Comparison of ENCODE assay signal across 16 cellular contexts in the genomic region with DNA sequence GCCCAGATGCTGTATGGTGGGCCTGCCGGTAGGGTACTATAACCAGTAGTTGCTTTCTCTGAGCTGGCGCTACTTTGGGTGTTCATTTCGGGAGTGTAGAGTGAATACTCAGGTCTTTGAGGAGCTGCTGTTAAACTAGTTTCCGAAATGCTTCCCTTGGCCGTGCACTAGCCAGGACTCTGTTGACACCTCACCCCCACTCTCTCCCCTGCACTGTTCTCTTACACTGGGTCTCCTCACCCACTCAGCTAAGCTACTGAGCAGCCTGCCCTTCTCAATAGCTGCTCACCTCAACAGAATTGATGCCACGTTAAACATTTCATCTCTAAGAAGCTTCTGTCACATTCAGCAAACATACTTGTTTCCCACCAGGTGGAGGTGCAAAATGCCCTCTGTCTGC.
"Had no signal": no experiment of that assay in that cellular context is flagged by ENCODE, and none has a peak within 500 bp of the region (broad histone marks: within the 10 kb centered on the region; RNA-seq: fewer than 3 reads in every experiment).

No MANE protein-coding gene starts in this region.

- H3K4me1 ChIP-seq: SJSA1, vagina had no signal

- H3K9me3 Mint-ChIP-seq: activated naive CD4-positive, alpha-beta T cell treated with anti-CD3 and anti-CD28 coated beads, Interleukin-2, amount 50 U/mL, for 72 hours; activated T-cell treated with anti-CD3 and anti-CD28 coated beads, Interleukin-2, amount 50 U/mL, for 4 hours; brain; immature natural killer cell; stimulated activated memory B cell treated with anti-CD40 and anti-IgM and Interleukin-4, amounts not matched to agents 10 μg/mL and 1 μg/mL and 100 μg/mL, for 72 hours; T-helper 2 cell treated with Interferon-gamma antibody and Interleukin-4, amounts not matched to agents 5 μg/mL and 100 μg/mL, for 36 hours had no signal

- ATAC-seq: activated CD8-positive, alpha-beta memory T cell treated with anti-CD3 and anti-CD28 coated beads, Interleukin-2, amount 10 ng/mL, durations not matched to agents 7 days and 5 days; activated naive CD4-positive, alpha-beta T cell treated with anti-CD3 and anti-CD28 coated beads, Interleukin-2, amount 50 U/mL, for 72 hours; activated T-cell treated with anti-CD3 and anti-CD28 coated beads, Interleukin-2, amount 50 U/mL, for 4 hours; left colon; stimulated activated memory B cell treated with anti-CD40 and anti-IgM and Interleukin-4, amounts not matched to agents 10 μg/mL and 1 μg/mL and 100 μg/mL, for 72 hours had no signal

- H3K27ac Mint-ChIP-seq: activated CD8-positive, alpha-beta memory T cell treated with anti-CD3 and anti-CD28 coated beads, Interleukin-2, amount 10 ng/mL, durations not matched to agents 7 days and 5 days; activated naive CD4-positive, alpha-beta T cell treated with anti-CD3 and anti-CD28 coated beads, Interleukin-2, amount 50 U/mL, for 72 hours; brain; immature natural killer cell; stimulated activated memory B cell treated with anti-CD40 and anti-IgM and Interleukin-4, amounts not matched to agents 10 μg/mL and 1 μg/mL and 100 μg/mL, for 72 hours; T-helper 2 cell treated with Interferon-gamma antibody and Interleukin-4, amounts not matched to agents 5 μg/mL and 100 μg/mL, for 36 hours had no signal

- H3K4me3 ChIP-seq: SJSA1 had no signal

- H3K36me3 ChIP-seq: SJSA1, vagina had no signal

- DNase-seq: activated CD4-positive, alpha-beta T cell treated with anti-CD3 and anti-CD28 coated beads, Interleukin-2, amount 50 U/mL, for 48 hours; activated CD4-positive, CD25-positive, alpha-beta regulatory T cell treated with anti-CD3 and anti-CD28 coated beads, Interleukin-2, amount 50 U/mL, for 72 hours; activated CD8-positive, alpha-beta memory T cell treated with anti-CD3 and anti-CD28 coated beads, Interleukin-2, amount 10 ng/mL, durations not matched to agents 7 days and 5 days; activated effector memory CD4-positive, alpha-beta T cell treated with anti-CD3 and anti-CD28 coated beads, Interleukin-2, amount 50 U/mL, for 16 hours; activated T-cell treated with anti-CD3 and anti-CD28 coated beads, Interleukin-2, amount 50 U/mL, for 4 hours; amniotic stem cell; immature natural killer cell; left colon; mesenchymal stem cell; SW 1271 had no signal

- H3K4me1 Mint-ChIP-seq: activated CD8-positive, alpha-beta memory T cell treated with anti-CD3 and anti-CD28 coated beads, Interleukin-2, amount 10 ng/mL, durations not matched to agents 7 days and 5 days; immature natural killer cell; stimulated activated memory B cell treated with anti-CD40 and anti-IgM and Interleukin-4, amounts not matched to agents 10 μg/mL and 1 μg/mL and 100 μg/mL, for 72 hours had no signal

- H3K36me3 Mint-ChIP-seq: activated CD8-positive, alpha-beta memory T cell treated with anti-CD3 and anti-CD28 coated beads, Interleukin-2, amount 10 ng/mL, durations not matched to agents 7 days and 5 days; activated naive CD4-positive, alpha-beta T cell treated with anti-CD3 and anti-CD28 coated beads, Interleukin-2, amount 50 U/mL, for 72 hours; brain; immature natural killer cell; stimulated activated memory B cell treated with anti-CD40 and anti-IgM and Interleukin-4, amounts not matched to agents 10 μg/mL and 1 μg/mL and 100 μg/mL, for 72 hours had no signal

- H3K4me3 Mint-ChIP-seq: activated CD8-positive, alpha-beta memory T cell treated with anti-CD3 and anti-CD28 coated beads, Interleukin-2, amount 10 ng/mL, durations not matched to agents 7 days and 5 days; activated T-cell treated with anti-CD3 and anti-CD28 coated beads, Interleukin-2, amount 50 U/mL, for 4 hours; brain; immature natural killer cell; stimulated activated memory B cell treated with anti-CD40 and anti-IgM and Interleukin-4, amounts not matched to agents 10 μg/mL and 1 μg/mL and 100 μg/mL, for 72 hours; T-helper 2 cell treated with Interferon-gamma antibody and Interleukin-4, amounts not matched to agents 5 μg/mL and 100 μg/mL, for 36 hours had no signal

- H3K27me3 Mint-ChIP-seq: brain had no signal

- H3K9me3 ChIP-seq: SJSA1, vagina had no signal

- H3K27ac ChIP-seq: SJSA1, vagina had no signal

- H3K27me3 ChIP-seq: SJSA1, vagina had no signal
